ENCODE assay signal across 19 cellular contexts in the genomic region with DNA sequence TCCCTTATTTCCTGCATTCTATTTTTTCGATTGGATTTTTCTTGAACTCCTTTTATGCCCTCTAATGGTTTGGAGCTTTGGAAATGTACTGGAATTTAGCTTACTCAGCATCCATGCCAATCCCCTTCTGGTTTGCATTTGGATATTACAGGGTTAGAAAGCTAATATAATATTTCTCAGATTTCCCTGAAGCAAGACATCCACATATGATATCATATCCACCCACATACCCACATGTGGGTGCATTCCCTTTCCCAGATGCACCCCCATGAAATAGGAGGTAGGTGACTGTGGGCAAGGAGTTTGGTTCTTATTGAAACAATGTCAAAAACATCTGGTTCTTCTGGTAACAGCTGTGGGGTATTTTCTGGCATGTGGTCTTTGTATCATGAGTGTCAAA. TPM values are rescaled to one million over a fixed set of nuclear protein-coding genes. Genes with fewer than 3 reads are reported as not detected.
A peak's percentile ranks its signal among the peaks of the same experiment; 100 is the strongest.
DNase-seq lines count a peak whose midpoint lies in the region; ATAC-seq, FAIRE-seq and TF ChIP-seq lines count a peak whose summit lies in the region.
"Had no signal": no experiment of that assay in that cellular context is flagged by ENCODE, and none has a peak within 500 bp of the region (broad histone marks: within the 10 kb centered on the region; RNA-seq: fewer than 3 reads in every experiment).

No MANE protein-coding gene starts in this region.

- ATAC-seq in HepG2: no peak
- no peak for ATAC-seq in right lobe of liver
- ATAC-seq in foreskin keratinocyte: no peak
- ATAC-seq in HG03135 (IDR thresholded peaks at IDR 0.05; ENCODE audit: unreplicated experiment): no peak
- ATAC-seq in Right ventricle myocardium superior (ENCODE audit: poor library complexity): no peak
- no peak for ATAC-seq in GM18873 (IDR thresholded peaks at IDR 0.05; ENCODE audit: low FRiP score, unreplicated experiment)

- CTCF ChIA-PET in HepG2 (lab: Yijun Ruan, JAX; ENCODE audit: low intra/inter-chr PET ratio, low total read pairs): no interaction called here

- H3K4me3 ChIP-seq in HepG2 (replicated peaks in 1 of 3; ENCODE audit: insufficient read depth in 1 of 3, low read depth in 2 of 3, low read length in 3 of 3) (no peak overlapping the region), right lobe of liver (no peak overlapping the region)
- H3K4me3 ChIP-seq: Peyer's patch had no signal

- H2AFZ ChIP-seq in HepG2 (ENCODE audit: low read length): no peak overlapping the region

- BruUV-seq in HepG2 (replicated peaks; lab: Mats Ljungman, UMichigan): no TSS peak

- TF ChIP-seq POLR2A in HepG2 (IDR thresholded peaks at IDR 0.05; ENCODE audit: insufficient read depth in 1 of 2, low read depth in 2 of 2, low read length in 2 of 2) (no peak), right lobe of liver (IDR thresholded peaks at IDR 0.05) (no peak)

- H3K9ac ChIP-seq in HepG2 (ENCODE audit: insufficient read depth, low read depth, low read length): no peak overlapping the region
- H3K9ac ChIP-seq: KMS-11 had no signal

- no peak for FAIRE-seq in HepG2 (lab: Jason Lieb, UNC)

- H3K27me3 ChIP-seq in HepG2 (ENCODE audit: control insufficient read depth in 1 of 2, insufficient read depth in 2 of 2, low read length in 2 of 2): no peaks in the 10 kb centered on the region
- H3K27me3 ChIP-seq in right lobe of liver: no peaks in the 10 kb centered on the region
- no peaks in the 10 kb centered on the region for H3K27me3 ChIP-seq in foreskin keratinocyte
- H3K27me3 ChIP-seq: Peyer's patch had no signal

- no peak for TF ChIP-seq RAD21 in HepG2 (CRISPR knock-in tag; IDR thresholded peaks at IDR 0.05)

- H4K20me1 ChIP-seq in HepG2 (ENCODE audit: insufficient read depth, low read length): no peaks in the 10 kb centered on the region

- H3K27ac ChIP-seq in HepG2 (ENCODE audit: extremely low read length, insufficient read depth, low read length) (no peak overlapping the region), right lobe of liver (no peak overlapping the region), foreskin keratinocyte (peak overlapping the region; percentile 20)
- H3K27ac ChIP-seq: HL-60, KMS-11, Peyer's patch had no signal

- no peak overlapping the region for H3K4me2 ChIP-seq in HepG2 (ENCODE audit: low read depth, low read length)
- H3K4me2 ChIP-seq: KMS-11 had no signal

- H3K9me3 ChIP-seq in HepG2 (ENCODE audit: low read length): no peaks in the 10 kb centered on the region
- no peaks in the 10 kb centered on the region for H3K9me3 ChIP-seq in right lobe of liver
- H3K9me3 ChIP-seq: Peyer's patch had no signal

- WGBS in HepG2 (ENCODE audit: low lambda C conversion rate): 3% methylated on average over 1 of the region's 1 CpG
- 40% methylated on average over 1 of the region's 1 CpG for WGBS in right lobe of liver (ENCODE audit: insufficient coverage, low coverage, low lambda C conversion rate, missing lambda C conversion rate)

- H3K4me1 ChIP-seq in HepG2 (ENCODE audit: insufficient read depth, low read length): peaks cover under 1% of the 10 kb centered on the region; the same call in 1 of the 2 replicates
- H3K4me1 ChIP-seq in right lobe of liver: no peaks in the 10 kb centered on the region
- peaks cover 6% of the 10 kb centered on the region for H3K4me1 ChIP-seq in foreskin keratinocyte
- H3K4me1 ChIP-seq: Peyer's patch had no signal

- POLR2A ChIA-PET in HepG2 (lab: Yijun Ruan, JAX): no interaction called here

- no peak for DNase-seq in HepG2 (ENCODE audit: low spot score)
- no peak for DNase-seq in right lobe of liver
- peak; percentile 11 for DNase-seq in cerebellar cortex (ENCODE audit: low spot score)
- no peak for DNase-seq in foreskin keratinocyte
- no peak for DNase-seq in Right ventricle myocardium superior
- DNase-seq in NCI-H345 treated with DMSO at 0.1 percent for 48 hours (lab: John Stamatoyannopoulos, UW; ENCODE audit: unreplicated experiment): no peak
- DNase-seq: 8988T, Caco-2, MM.1S, NCI-H1105, NCI-H1930, NCI-H2171 treated with DMSO at 0.1 percent for 48 hours, NCI-H510A, Peyer's patch, SHP77 treated with DMSO at 0.1 percent for 48 hours had no signal

- H3K36me3 ChIP-seq in HepG2 (replicated peaks in 1 of 2; ENCODE audit: control insufficient read depth in 1 of 2, insufficient read depth in 2 of 2, low read length in 2 of 2) (no peaks in the 10 kb centered on the region), right lobe of liver (no peaks in the 10 kb centered on the region)
- H3K36me3 ChIP-seq: Peyer's patch had no signal

- no peak for TF ChIP-seq EP300 in HepG2 (IDR thresholded peaks at IDR 0.05; ENCODE audit: low read depth in 2 of 2, low read length in 2 of 2)
- TF ChIP-seq EP300 in HepG2 (CRISPR knock-in tag; IDR thresholded peaks at IDR 0.05; ENCODE audit: borderline replicate concordance): no peak

- H3K79me2 ChIP-seq in HepG2 (ENCODE audit: insufficient read depth, low read length): no peaks in the 10 kb centered on the region

- in situ Hi-C loops in HepG2 (cut with HindIII; ENCODE audit: extremely low pct_ligation_motif_present, low pct_unique_long_range_greater_than_20kb): no loop called here

- intact Hi-C loops in HepG2 (cut with micrococcal nuclease; ENCODE audit: unreplicated experiment): no loop called here
- intact Hi-C loops in right lobe of liver (cut with DNase I): no loop called here
- intact Hi-C loops in Right ventricle myocardium superior (cut with DNase I): no loop called here

- TF ChIP-seq CTCF in HepG2 (CRISPR knock-in tag; IDR thresholded peaks at IDR 0.05) (no peak), right lobe of liver (IDR thresholded peaks at IDR 0.05) (no peak), foreskin keratinocyte (conservative IDR thresholded peaks at IDR 0.05) (peak; percentile 15)

TF ChIP-seq in HepG2, 621 proteins besides CTCF, POLR2A, EP300 and RAD21 (continues in another document):
- TF ChIP-seq BRCA1 (CRISPR knock-in tag; IDR thresholded peaks at IDR 0.05) (no peak), RCOR2 (CRISPR knock-in tag; IDR thresholded peaks at IDR 0.05) (no peak), PHF5A (CRISPR knock-in tag; IDR thresholded peaks at IDR 0.05; ENCODE audit: low read depth, unreplicated experiment) (no peak)

RNA-seq across cellular contexts. Expression of a gene that starts 32.8 kb away (rescaled TPM):
- total RNA-seq in HepG2 (2016; rRNA removed; fragmentation: Illumina TruSeq; extraction: Trizol) (32.0 and 39.5 TPM in 2 replicates), right lobe of liver (10 to 100 TPM in 4 of 6 experiments, 1 to 10 TPM in 2; 7.4 to 13.6 (median 11.3) TPM), foreskin keratinocyte (28.6 and 31.0 TPM in 2 replicates), Right ventricle myocardium superior (10.2 TPM)
- 13.9 and 14.1 TPM in 2 replicates for total RNA-seq in HepG2 (2016; cell fraction: cytosol; rRNA removed; fragmentation: Illumina TruSeq; extraction: Trizol; ENCODE audit: low read depth)
- total RNA-seq in HepG2 (2016; cell fraction: insoluble cytoplasmic fraction; rRNA removed; fragmentation: Illumina TruSeq; extraction: Trizol): 30.8 and 44.2 TPM in 2 replicates
- 11.5 and 13.0 TPM in 2 replicates for total RNA-seq in HepG2 (2016; cell fraction: membrane; rRNA removed; fragmentation: Illumina TruSeq; extraction: Trizol)
- 34.9 and 40.5 TPM in 2 replicates for total RNA-seq in HepG2 (2016; cell fraction: nucleus; rRNA removed; fragmentation: Illumina TruSeq; extraction: Trizol)
- polyA plus RNA-seq in HepG2 (2011; rRNA removed) (14.8 and 17.0 TPM in 2 replicates), foreskin keratinocyte (27.4 and 31.9 TPM in 2 replicates)
- 12.9 and 16.8 TPM in 2 replicates for polyA plus RNA-seq in HepG2 (2011; cell fraction: cytosol; rRNA removed)
- 8.6 and 10.4 TPM in 2 replicates for polyA plus RNA-seq in HepG2 (2011; cell fraction: nucleus; rRNA removed)
- 16.1 and 18.0 TPM in 2 replicates for polyA plus RNA-seq in HepG2 (2012)
- 3.0 and 3.8 TPM in 2 replicates for polyA plus RNA-seq in HepG2 (2016; cell fraction: cytosol; fragmentation: Illumina TruSeq; extraction: Trizol; ENCODE audit: low read depth)
- 36.3 and 43.6 TPM in 2 replicates for polyA plus RNA-seq in HepG2 (2016; cell fraction: insoluble cytoplasmic fraction; fragmentation: Illumina TruSeq; extraction: Trizol; ENCODE audit: low read depth)
- polyA plus RNA-seq in HepG2 (2016; cell fraction: membrane; fragmentation: Illumina TruSeq; extraction: Trizol; ENCODE audit: low read depth): 4.9 and 7.2 TPM in 2 replicates
- polyA plus RNA-seq in HepG2 (2016; cell fraction: nucleus; fragmentation: Illumina TruSeq; extraction: Trizol; ENCODE audit: insufficient read depth, low read depth): 25.3 and 25.9 TPM in 2 replicates
- 24.0 and 24.2 TPM in 2 replicates for polyA minus RNA-seq in HepG2 (2011; rRNA and poly(A)+ RNA removed; ENCODE audit: low replicate concordance)
- 10.8 and 11.6 TPM in 2 replicates for polyA minus RNA-seq in HepG2 (2011; cell fraction: cytosol; rRNA and poly(A)+ RNA removed)
- 38.8 and 40.5 TPM in 2 replicates for polyA minus RNA-seq in HepG2 (2011; cell fraction: nucleus; rRNA and poly(A)+ RNA removed)

RNA-seq across cellular contexts. Expression of a gene that starts 38.5 kb away (rescaled TPM):
- total RNA-seq in HepG2 (2016; rRNA removed; fragmentation: Illumina TruSeq; extraction: Trizol) (0.02 and 0.15 TPM in 2 replicates), right lobe of liver (10 to 100 TPM in 3 of 6 experiments, 1 to 10 TPM in 3; 8.3 to 12.4 (median 10.2) TPM), foreskin keratinocyte (13.2 and 15.0 TPM in 2 replicates), Right ventricle myocardium superior (2.5 TPM)
- total RNA-seq in HepG2 (2016; cell fraction: cytosol; rRNA removed; fragmentation: Illumina TruSeq; extraction: Trizol; ENCODE audit: low read depth): not detected in 2 replicates
- total RNA-seq in HepG2 (2016; cell fraction: insoluble cytoplasmic fraction; rRNA removed; fragmentation: Illumina TruSeq; extraction: Trizol): 0.04 TPM in 1 of 2 replicates, not detected in the other
- not detected in 2 replicates for total RNA-seq in HepG2 (2016; cell fraction: membrane; rRNA removed; fragmentation: Illumina TruSeq; extraction: Trizol)
- not detected in 2 replicates for total RNA-seq in HepG2 (2016; cell fraction: nucleus; rRNA removed; fragmentation: Illumina TruSeq; extraction: Trizol)
- polyA plus RNA-seq in HepG2 (2011; rRNA removed) (under 0.01 TPM in 1 of 2 replicates, not detected in the other), foreskin keratinocyte (1.1 and 1.5 TPM in 2 replicates)
- polyA plus RNA-seq in HepG2 (2011; cell fraction: cytosol; rRNA removed): 0.01 TPM in 2 replicates
- polyA plus RNA-seq in HepG2 (2011; cell fraction: nucleus; rRNA removed): 0.02 and 0.05 TPM in 2 replicates
- 0.01 TPM in 1 of 2 replicates, not detected in the other for polyA plus RNA-seq in HepG2 (2012)
- polyA plus RNA-seq in HepG2 (2016; cell fraction: cytosol; fragmentation: Illumina TruSeq; extraction: Trizol; ENCODE audit: low read depth): not detected in 2 replicates
- polyA plus RNA-seq in HepG2 (2016; cell fraction: insoluble cytoplasmic fraction; fragmentation: Illumina TruSeq; extraction: Trizol; ENCODE audit: low read depth): not detected in 2 replicates
- polyA plus RNA-seq in HepG2 (2016; cell fraction: membrane; fragmentation: Illumina TruSeq; extraction: Trizol; ENCODE audit: low read depth): not detected in 2 replicates
- not detected in 2 replicates for polyA plus RNA-seq in HepG2 (2016; cell fraction: nucleus; fragmentation: Illumina TruSeq; extraction: Trizol; ENCODE audit: insufficient read depth, low read depth)
- polyA minus RNA-seq in HepG2 (2011; rRNA and poly(A)+ RNA removed; ENCODE audit: low replicate concordance): 4.4 TPM in 1 of 2 replicates, not detected in the other
- polyA minus RNA-seq in HepG2 (2011; cell fraction: cytosol; rRNA and poly(A)+ RNA removed): not detected in 2 replicates
- polyA minus RNA-seq in HepG2 (2011; cell fraction: nucleus; rRNA and poly(A)+ RNA removed): 0.12 TPM in 1 of 2 replicates, not detected in the other
